ENCODE assay signal across 19 cellular contexts in genomic region chr2:38384344-38384743, GRCh38. TPM values are rescaled to one million over a fixed set of nuclear protein-coding genes. Genes with fewer than 3 reads are reported as not detected.
DNase-seq lines count a peak whose midpoint lies in the region; ATAC-seq and TF ChIP-seq lines count a peak whose summit lies in the region.
"Had no signal": no experiment of that assay in that cellular context is flagged by ENCODE, and none has a peak within 500 bp of the region (broad histone marks: within the 10 kb centered on the region; RNA-seq: fewer than 3 reads in every experiment).

No MANE protein-coding gene starts in this region.

- intact Hi-C loops in transverse colon (cut with DNase I; ENCODE audit: low total_unique reads) = no loop called here

- no peak for TF ChIP-seq POLR2A in transverse colon (IDR thresholded peaks at IDR 0.05)

- H3K27me3 ChIP-seq in transverse colon (no peaks in the 10 kb centered on the region), foreskin keratinocyte (no peaks in the 10 kb centered on the region)
- H3K27me3 ChIP-seq: Peyer's patch had no signal

- H3K27ac Mint-ChIP-seq in nephron = peak overlapping the region; percentile 86 to 98 (median 92)
- H3K27ac Mint-ChIP-seq: CD14-positive monocyte, GM23338 had no signal

- no peak for TF ChIP-seq EP300 in transverse colon (IDR thresholded peaks at IDR 0.05; ENCODE audit: low read depth)

- H3K27ac ChIP-seq in transverse colon (peak overlapping the region in 3 of 4 donors; percentile 25 to 45 (median 44)), foreskin keratinocyte (no peak overlapping the region)
- H3K27ac ChIP-seq: Peyer's patch had no signal

- peaks cover 40% of the 10 kb centered on the region for H3K4me1 Mint-ChIP-seq in nephron

- in situ Hi-C loops in astrocyte of the spinal cord (cut with HindIII; ENCODE audit: low sequenced_read_pairs) = no loop called here
- in situ Hi-C loops in transverse colon (cut with MboI; ENCODE audit: low pct_ligation_motif_present in 1 of 4, low pct_unique_long_range_greater_than_20kb in 1 of 4, low sequenced_read_pairs in 3 of 4) = no loop called here

- ATAC-seq in GM19467 (IDR thresholded peaks at IDR 0.05; ENCODE audit: unreplicated experiment) = no peak
- no peak for ATAC-seq in foreskin keratinocyte
- ATAC-seq: GM23338, K562, Right ventricle myocardium inferior had no signal

- no peaks in the 10 kb centered on the region for H3K9me3 Mint-ChIP-seq in nephron
- H3K9me3 Mint-ChIP-seq: GM23338 had no signal

- peaks cover 7% of the 10 kb centered on the region for H3K27me3 Mint-ChIP-seq in nephron (ENCODE audit: low read depth)

- WGBS in transverse colon (ENCODE audit: low coverage in 1 of 2), 2 donors = 37 to 49% methylated on average over 3 of the region's 3 CpGs

- H3K4me3 ChIP-seq in astrocyte of the spinal cord (ENCODE audit: low read depth, low read length) = no peak overlapping the region
- H3K4me3 ChIP-seq in transverse colon = no peak overlapping the region
- H3K4me3 ChIP-seq: GM23338, K562, Peyer's patch had no signal

- TF ChIP-seq CTCF in astrocyte of the spinal cord (IDR thresholded peaks at IDR 0.05; ENCODE audit: low read depth, low read length) (no peak), nephron (IDR thresholded peaks at IDR 0.05; ENCODE audit: unreplicated experiment in 3 of 3) (no peak), transverse colon (IDR thresholded peaks at IDR 0.05) (no peak), GM20000 (IDR thresholded peaks at IDR 0.05; ENCODE audit: extremely low read depth, missing control alignments) (no peak), foreskin keratinocyte (conservative IDR thresholded peaks at IDR 0.05) (no peak)

- H3K36me3 ChIP-seq in transverse colon = no peaks in the 10 kb centered on the region
- H3K36me3 ChIP-seq: Peyer's patch had no signal

- no peaks in the 10 kb centered on the region for H3K9me3 ChIP-seq in transverse colon
- H3K9me3 ChIP-seq: Peyer's patch had no signal

- H3K4me3 Mint-ChIP-seq in nephron = peak overlapping the region in 1 of 3 experiments; percentile 6
- H3K4me3 Mint-ChIP-seq: CD14-positive monocyte, GM23338 had no signal

- H3K4me1 ChIP-seq in transverse colon = peaks cover 0 to 14% (median 0%) of the 10 kb centered on the region in 4 donors
- H3K4me1 ChIP-seq in foreskin keratinocyte = peaks cover 4% of the 10 kb centered on the region

- H3K36me3 Mint-ChIP-seq in nephron (ENCODE audit: low read depth) = no peaks in the 10 kb centered on the region
- H3K36me3 Mint-ChIP-seq: CD14-positive monocyte had no signal

- DNase-seq in LoVo (ENCODE audit: low spot score) = peak; percentile 65
- peak; percentile 29 for DNase-seq in astrocyte of the spinal cord (ENCODE audit: low read depth, low spot score)
- no peak for DNase-seq in transverse colon
- no peak for DNase-seq in GM20000 (ENCODE audit: low spot score)
- DNase-seq in foreskin keratinocyte = no peak
- DNase-seq: AML-193, DMS 273 treated with DMSO at 0.1 percent for 48 hours, DND-41, NCI-H1694 treated with DMSO at 0.1 percent for 48 hours, NCI-H2107, NCI-H345, NCI-H526, Peyer's patch had no signal

RNA-seq across cellular contexts. Expression of gene ATL2, which starts 7.3 kb away (rescaled TPM):
- 100 to 1,000 TPM in 1 of 4 donors, 10 to 100 TPM in 3; 17.6 to 150 (median 69.1) TPM for total RNA-seq in transverse colon
- 51.2 and 62.0 TPM in 2 replicates for total RNA-seq in foreskin keratinocyte
- polyA plus RNA-seq in foreskin keratinocyte = 13.1 and 17.6 TPM in 2 replicates

Comparison
In these comparisons a context has a peak if more than half of its experiments do, and no peak if none do; other contexts are left out.
1. DNase-seq: peak in LoVo (single experiment) and astrocyte of the spinal cord (single experiment); none in transverse colon (single experiment), GM20000 (single experiment) and foreskin keratinocyte (0 of 2).